8 cellular contexts compared by ENCODE assay signal in the genomic region with DNA sequence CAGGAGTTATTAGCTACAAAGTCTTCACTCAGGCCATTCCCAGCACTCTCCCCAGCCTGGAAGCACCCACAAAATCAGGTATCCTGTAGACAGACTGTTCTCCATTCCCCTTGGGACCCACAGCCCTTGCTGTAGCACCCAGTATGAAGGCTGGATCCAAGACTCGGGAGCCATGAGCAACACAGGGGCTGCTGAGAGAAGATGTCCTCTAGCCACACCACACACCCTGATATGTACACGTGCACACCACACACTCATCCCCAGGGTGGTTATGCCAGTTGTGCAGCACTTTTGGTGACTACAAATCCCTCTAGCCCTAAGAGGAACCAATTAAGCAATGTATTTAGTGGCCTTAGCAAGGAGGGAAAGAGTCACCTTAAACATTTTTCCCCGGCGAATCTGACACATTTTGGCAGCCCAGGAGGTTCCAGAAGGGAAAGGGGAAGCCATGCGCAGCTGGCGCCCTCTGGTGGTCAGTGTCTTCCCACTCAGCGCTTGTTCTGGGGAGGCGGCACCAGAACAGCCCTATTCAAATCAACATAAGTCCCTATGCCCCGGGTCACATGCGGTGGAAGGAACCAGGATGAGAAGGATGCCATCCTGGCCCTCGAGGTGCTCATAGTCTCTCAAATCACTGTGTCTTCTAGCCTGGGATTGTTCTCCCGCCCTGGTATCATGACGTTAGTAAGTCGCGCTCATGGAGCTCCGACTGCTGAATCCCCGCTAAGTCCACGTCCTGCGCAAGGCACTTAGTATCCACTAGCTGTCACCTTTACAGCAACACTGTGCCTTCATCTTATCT.
DNase-seq lines count a peak whose midpoint lies in the region; ATAC-seq and TF ChIP-seq lines count a peak whose summit lies in the region.

No MANE protein-coding gene starts in this region.

- H3K9ac ChIP-seq in SK-N-SH = no peak overlapping the region

- TF ChIP-seq RAD21 in SK-N-SH (IDR thresholded peaks at IDR 0.05; ENCODE audit: low read length) = peak; percentile 85

- peak overlapping the region in 1 of 2 experiments; percentile 29; a peak in 1 of 4 replicates for H3K27ac ChIP-seq in SK-N-SH (ENCODE audit: low read depth in 2 of 2, low read length in 1 of 2)
- H3K27ac ChIP-seq in upper lobe of left lung = no peak overlapping the region

- H3K27me3 ChIP-seq in SK-N-SH (ENCODE audit: insufficient read depth) (no peaks in the 10 kb centered on the region), upper lobe of left lung (no peaks in the 10 kb centered on the region)

- no peak for TF ChIP-seq POLR2A in upper lobe of left lung (IDR thresholded peaks at IDR 0.05)

- 40% methylated on average over 19 of the region's 19 CpGs for WGBS in SK-N-SH (ENCODE audit: low lambda C conversion rate)
- 31 to 33% methylated on average over 16 to 19 of the region's 19 CpGs for WGBS in upper lobe of left lung, 2 donors

- intact Hi-C loops in Right ventricle myocardium superior (cut with DNase I) = loop anchor here (2.0 kb wide), 1 partner anchor 241 kb away; no protein-coding TSS in a partner anchor

- H3K4me1 Mint-ChIP-seq in progenitor cell of endocrine pancreas (ENCODE audit: low read depth) = no peaks in the 10 kb centered on the region

- peaks cover 0 to 57% of the 10 kb centered on the region in 2 experiments; a peak in 2 of 4 replicates for H3K4me1 ChIP-seq in SK-N-SH (ENCODE audit: control insufficient read depth in 1 of 2, insufficient read depth in 2 of 2, low read depth in 1 of 2, low read length in 1 of 2)
- peaks cover 0 to 5% (median 2%) of the 10 kb centered on the region in 4 donors for H3K4me1 ChIP-seq in upper lobe of left lung

- no peaks in the 10 kb centered on the region for H3K9me3 ChIP-seq in SK-N-SH
- no peaks in the 10 kb centered on the region for H3K9me3 ChIP-seq in upper lobe of left lung

- no peaks in the 10 kb centered on the region for H3K79me2 ChIP-seq in SK-N-SH (ENCODE audit: insufficient read depth)

- 0 out of 2 replicates have a peak overlapping the region, but pooled peaks have one; percentile 27 for H3K4me2 ChIP-seq in SK-N-SH

- no peaks in the 10 kb centered on the region for H3K36me3 ChIP-seq in SK-N-SH (replicated peaks in 1 of 2; ENCODE audit: control insufficient read depth in 1 of 2, insufficient read depth in 2 of 2, low read length in 1 of 2)
- H3K36me3 ChIP-seq in upper lobe of left lung = no peaks in the 10 kb centered on the region

- POLR2A ChIA-PET in SK-N-SH (lab: Yijun Ruan, JAX) = interaction anchor here (0.7 to 1.5 kb wide), 3 partner anchors 13 to 76 kb away, joined by 3 to 5 read pairs (median 3); no protein-coding TSS in a partner anchor

- H3K36me3 Mint-ChIP-seq in progenitor cell of endocrine pancreas (ENCODE audit: insufficient read depth) = peaks cover 1% of the 10 kb centered on the region

- no peak overlapping the region for H3K4me3 Mint-ChIP-seq in progenitor cell of endocrine pancreas (ENCODE audit: low read depth)

- no peak overlapping the region for H3K27ac Mint-ChIP-seq in progenitor cell of endocrine pancreas

- TF ChIP-seq EP300 in SK-N-SH (IDR thresholded peaks at IDR 0.05; ENCODE audit: borderline replicate concordance in 1 of 2, low read depth in 1 of 2, low read length in 1 of 2) (no peak), upper lobe of left lung (IDR thresholded peaks at IDR 0.05) (no peak)

- peak; percentile 90 for TF ChIP-seq CTCF in SK-N-SH (IDR thresholded peaks at IDR 0.05)
- peak; percentile 98 for TF ChIP-seq CTCF in progenitor cell of endocrine pancreas (IDR thresholded peaks at IDR 0.05; ENCODE audit: unreplicated experiment)
- TF ChIP-seq CTCF in upper lobe of left lung (IDR thresholded peaks at IDR 0.05) = peak; percentile 81 to 87 (median 84)

- ATAC-seq in GM21381 (IDR thresholded peaks at IDR 0.05; ENCODE audit: unreplicated experiment) (peak; percentile 77), Right ventricle myocardium superior (ENCODE audit: poor library complexity) (peak; percentile 97), upper lobe of left lung (ENCODE audit: low FRiP score in 2 of 2) (peak; percentile 85 to 92)

- H3F3A ChIP-seq in SK-N-SH (replicated peaks; ENCODE audit: insufficient read depth) = no peaks in the 10 kb centered on the region

- no peaks in the 10 kb centered on the region for H3K9me2 ChIP-seq in SK-N-SH

- DNase-seq in COLO668 (lab: John Stamatoyannopoulos, UW; ENCODE audit: unreplicated experiment) (peak; percentile 84), M059J (ENCODE audit: low read depth) (peak; percentile 79), SK-N-SH (peak; percentile 80), Right ventricle myocardium superior (peak; percentile 90), progenitor cell of endocrine pancreas (ENCODE audit: low spot score, unreplicated experiment) (peak; percentile 77), upper lobe of left lung (peak; percentile 57 to 81)
- DNase-seq in activated naive CD4-positive, alpha-beta T cell treated with anti-CD3 and anti-CD28 coated beads, Interleukin-2, amount 50 U/mL, for 16 hours = peak; percentile 77

- H3K4me3 ChIP-seq in SK-N-SH (ENCODE audit: low read depth in 2 of 2, low read length in 1 of 2) (peak overlapping the region in 1 of 2 experiments; percentile 45; a peak in 1 of 4 replicates), upper lobe of left lung (no peak overlapping the region)

- H3K27me3 Mint-ChIP-seq in progenitor cell of endocrine pancreas = peaks cover 22% of the 10 kb centered on the region

- peak overlapping the region; percentile 30; the same call in 1 of the 2 replicates for H2AFZ ChIP-seq in SK-N-SH (ENCODE audit: low read depth)

- CTCF ChIA-PET in SK-N-SH (lab: Yijun Ruan, JAX) = interaction anchor here (0.6 to 8.4 kb wide), 38 partner anchors 9 to 248 kb away, joined by 3 to 71 read pairs (median 4); a partner anchor contains a TSS

- H3K9me3 Mint-ChIP-seq in progenitor cell of endocrine pancreas (ENCODE audit: low read depth) = peaks cover 2% of the 10 kb centered on the region

- no peaks in the 10 kb centered on the region for H4K20me1 ChIP-seq in SK-N-SH (ENCODE audit: insufficient read depth)

TF ChIP-seq in SK-N-SH, 30 proteins besides CTCF, POLR2A, EP300 and RAD21 (continues in another document):
- TF ChIP-seq FOXJ3 (CRISPR knock-in tag; IDR thresholded peaks at IDR 0.05) = no peak
- TF ChIP-seq SMC3 (IDR thresholded peaks at IDR 0.05; ENCODE audit: low read depth, low read length) = peak; percentile 94
- TF ChIP-seq, protein P1, sequence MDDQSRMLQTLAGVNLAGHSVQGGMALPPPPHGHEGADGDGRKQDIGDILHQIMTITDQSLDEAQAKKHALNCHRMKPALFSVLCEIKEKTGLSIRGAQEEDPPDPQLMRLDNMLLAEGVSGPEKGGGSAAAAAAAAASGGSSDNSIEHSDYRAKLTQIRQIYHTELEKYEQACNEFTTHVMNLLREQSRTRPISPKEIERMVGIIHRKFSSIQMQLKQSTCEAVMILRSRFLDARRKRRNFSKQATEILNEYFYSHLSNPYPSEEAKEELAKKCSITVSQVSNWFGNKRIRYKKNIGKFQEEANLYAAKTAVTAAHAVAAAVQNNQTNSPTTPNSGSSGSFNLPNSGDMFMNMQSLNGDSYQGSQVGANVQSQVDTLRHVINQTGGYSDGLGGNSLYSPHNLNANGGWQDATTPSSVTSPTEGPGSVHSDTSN (IDR thresholded peaks at IDR 0.05) = no peak
- TF ChIP-seq TEAD4 (IDR thresholded peaks at IDR 0.05; ENCODE audit: borderline replicate concordance, insufficient read depth) = no peak
- peak; percentile 72; the same call in 1 of the 2 replicates for TF ChIP-seq MXI1 (IDR thresholded peaks at IDR 0.05; ENCODE audit: low read depth, low read length)
- no peak for TF ChIP-seq NRF1 (IDR thresholded peaks at IDR 0.05; ENCODE audit: low read depth, low read length)
- no peak for TF ChIP-seq SIN3A (IDR thresholded peaks at IDR 0.05; ENCODE audit: borderline replicate concordance, low read depth, low read length)
- TF ChIP-seq, protein P2, sequence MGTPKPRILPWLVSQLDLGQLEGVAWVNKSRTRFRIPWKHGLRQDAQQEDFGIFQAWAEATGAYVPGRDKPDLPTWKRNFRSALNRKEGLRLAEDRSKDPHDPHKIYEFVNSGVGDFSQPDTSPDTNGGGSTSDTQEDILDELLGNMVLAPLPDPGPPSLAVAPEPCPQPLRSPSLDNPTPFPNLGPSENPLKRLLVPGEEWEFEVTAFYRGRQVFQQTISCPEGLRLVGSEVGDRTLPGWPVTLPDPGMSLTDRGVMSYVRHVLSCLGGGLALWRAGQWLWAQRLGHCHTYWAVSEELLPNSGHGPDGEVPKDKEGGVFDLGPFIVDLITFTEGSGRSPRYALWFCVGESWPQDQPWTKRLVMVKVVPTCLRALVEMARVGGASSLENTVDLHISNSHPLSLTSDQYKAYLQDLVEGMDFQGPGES (IDR thresholded peaks at IDR 0.05; ENCODE audit: low read depth, low read length) = no peak
- TF ChIP-seq, protein P3, sequence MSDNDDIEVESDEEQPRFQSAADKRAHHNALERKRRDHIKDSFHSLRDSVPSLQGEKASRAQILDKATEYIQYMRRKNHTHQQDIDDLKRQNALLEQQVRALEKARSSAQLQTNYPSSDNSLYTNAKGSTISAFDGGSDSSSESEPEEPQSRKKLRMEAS (IDR thresholded peaks at IDR 0.05; ENCODE audit: low read depth) = 0 out of 2 replicates have a peak, but pooled peaks have one; percentile 25
- no peak for TF ChIP-seq FOSL2 (IDR thresholded peaks at IDR 0.05; ENCODE audit: borderline replicate concordance, low read depth)
- TF ChIP-seq EZH2phosphoT487 (IDR thresholded peaks at IDR 0.05; ENCODE audit: borderline replicate concordance, low read depth) = no peak
- no peak for TF ChIP-seq MEF2A (IDR thresholded peaks at IDR 0.05; ENCODE audit: borderline replicate concordance, low read depth)
- no peak for TF ChIP-seq POLR2AphosphoS5 (IDR thresholded peaks at IDR 0.05; ENCODE audit: low read depth, low read length)
